13 cellular contexts compared by ENCODE assay signal in genomic region chr18:56083097-56083865, GRCh38.
DNase-seq lines count a peak whose midpoint lies in the region; ATAC-seq, FAIRE-seq and TF ChIP-seq lines count a peak whose summit lies in the region.
"Had no signal": no experiment of that assay in that cellular context is flagged by ENCODE, and none has a peak within 500 bp of the region (broad histone marks: within the 10 kb centered on the region; RNA-seq: fewer than 3 reads in every experiment).

No MANE protein-coding gene starts in this region.

- H2AFZ ChIP-seq in IMR-90 (replicated peaks; ENCODE audit: low read length, poor library complexity) (peak overlapping the region; percentile 74), astrocyte (ENCODE audit: low read depth, low read length) (peak overlapping the region; percentile 9), MM.1S (ENCODE audit: low read length) (no peak overlapping the region)

- peak overlapping the region; percentile 7; the same call in 1 of the 2 replicates for H3K56ac ChIP-seq in IMR-90 (ENCODE audit: extremely low read depth, insufficient read depth, low read length)

- TF ChIP-seq POLR2A in IMR-90 (IDR thresholded peaks at IDR 0.05; ENCODE audit: low read depth, low read length) = no peak

- CTCF ChIA-PET in IMR-90 (lab: Yijun Ruan, JAX) = interaction anchor here (0.5 kb wide), 1 partner anchor 62 kb away, joined by 9 read pairs; no protein-coding TSS in a partner anchor
- CTCF ChIA-PET in activated naive CD4-positive, alpha-beta T cell treated with anti-CD3 and anti-CD28 coated beads, Interleukin-2, amount 10 ng/mL, durations not matched to agents 7 days and 5 days (lab: Charles Lee) = no interaction called here

- H3K9me3 Mint-ChIP-seq in astrocyte (ENCODE audit: unreplicated experiment) = no peaks in the 10 kb centered on the region
- no peaks in the 10 kb centered on the region for H3K9me3 Mint-ChIP-seq in osteocyte (ENCODE audit: unreplicated experiment)
- H3K9me3 Mint-ChIP-seq in activated naive CD4-positive, alpha-beta T cell treated with anti-CD3 and anti-CD28 coated beads, Interleukin-2, amount 10 ng/mL, durations not matched to agents 7 days and 5 days = peaks cover 3% of the 10 kb centered on the region
- peaks cover 15% of the 10 kb centered on the region for H3K9me3 Mint-ChIP-seq in stimulated activated effector memory CD8-positive, alpha-beta T cell treated with anti-CD3 and anti-CD28 coated beads, Interleukin-12 subunit alpha, Interleukin-12 subunit beta, amount 100 ng/mL, for 72 hours

- H3K4me1 ChIP-seq in IMR-90 (ENCODE audit: control insufficient read depth, insufficient read depth, low read length) (peaks cover 11% of the 10 kb centered on the region), astrocyte (ENCODE audit: insufficient read depth, low read length) (peaks cover 9% of the 10 kb centered on the region), cardiac muscle cell (ENCODE audit: low read depth) (no peaks in the 10 kb centered on the region), MM.1S (ENCODE audit: low read length) (no peaks in the 10 kb centered on the region)

- H3K4me1 Mint-ChIP-seq in astrocyte (ENCODE audit: low read depth, unreplicated experiment) = peaks cover 11% of the 10 kb centered on the region
- H3K4me1 Mint-ChIP-seq in osteocyte (ENCODE audit: unreplicated experiment) = peaks cover 21% of the 10 kb centered on the region
- no peaks in the 10 kb centered on the region for H3K4me1 Mint-ChIP-seq in activated naive CD4-positive, alpha-beta T cell treated with anti-CD3 and anti-CD28 coated beads, Interleukin-2, amount 10 ng/mL, durations not matched to agents 7 days and 5 days
- H3K4me1 Mint-ChIP-seq in stimulated activated effector memory CD8-positive, alpha-beta T cell treated with anti-CD3 and anti-CD28 coated beads, Interleukin-12 subunit alpha, Interleukin-12 subunit beta, amount 100 ng/mL, for 72 hours = no peaks in the 10 kb centered on the region
- H3K4me1 Mint-ChIP-seq: CD4-positive, alpha-beta memory T cell; central memory CD8-positive, alpha-beta T cell had no signal

- H3F3A ChIP-seq in MM.1S (ENCODE audit: insufficient read depth, low read length) = no peaks in the 10 kb centered on the region

- H3K27ac ChIP-seq in IMR-90 (ENCODE audit: insufficient read depth, low read length) (peak overlapping the region; percentile 63; the same call in 1 of the 2 replicates), astrocyte (ENCODE audit: low read depth, low read length) (no peak overlapping the region), cardiac muscle cell (no peak overlapping the region), MM.1S (ENCODE audit: low read length) (no peak overlapping the region)

- BruUV-seq in IMR-90 (replicated peaks; lab: Mats Ljungman, UMichigan) = no TSS peak

- H3K36me3 ChIP-seq in IMR-90 (ENCODE audit: control insufficient read depth, insufficient read depth, low read length) (no peaks in the 10 kb centered on the region), astrocyte (ENCODE audit: insufficient read depth, low read length) (no peaks in the 10 kb centered on the region), cardiac muscle cell (no peaks in the 10 kb centered on the region), MM.1S (replicated peaks; ENCODE audit: insufficient read depth, low read length) (no peaks in the 10 kb centered on the region)

- H3K9ac ChIP-seq in IMR-90 (ENCODE audit: low read depth, low read length) = peak overlapping the region; percentile 1; the same call in 1 of the 2 replicates
- H3K9ac ChIP-seq in astrocyte (ENCODE audit: low read length) = no peak overlapping the region
- no peak overlapping the region for H3K9ac ChIP-seq in MM.1S (ENCODE audit: low read length)

- H2BK15ac ChIP-seq in IMR-90 (ENCODE audit: low read depth, low read length) = peak overlapping the region; percentile 91; the same call in 2 of the 3 replicates

- intact Hi-C loops in IMR-90 (cut with micrococcal nuclease) = loop anchor here (5.0 to 10.0 kb wide), 3 partner anchors 298 to 496 kb away; partner anchors contain the start of gene TCF4

- no peak overlapping the region for H3K4me3 ChIP-seq in IMR-90 (ENCODE audit: insufficient read depth, low read depth, low read length)
- no peak overlapping the region for H3K4me3 ChIP-seq in astrocyte (ENCODE audit: insufficient read depth, low read depth, low read length)
- H3K4me3 ChIP-seq in cardiac muscle cell = no peak overlapping the region
- H3K4me3 ChIP-seq in MM.1S (ENCODE audit: low read length) = no peak overlapping the region
- H3K4me3 ChIP-seq: GM12878 had no signal

- peak overlapping the region; percentile 98 for H2BK120ac ChIP-seq in IMR-90 (ENCODE audit: low read depth, low read length)

- 11% methylated on average over 3 of the region's 12 CpGs; no CpG with 5 or more reads in 1 of the 2 experiments for WGBS in IMR-90 (ENCODE audit: extremely low coverage in 2 of 2, insufficient read length in 1 of 2), 2 experiments

- peak; percentile 78 for ATAC-seq in IMR-90 (ENCODE audit: low read depth)
- ATAC-seq in stimulated activated effector memory CD8-positive, alpha-beta T cell treated with anti-CD3 and anti-CD28 coated beads, Interleukin-12 subunit alpha, Interleukin-12 subunit beta, amount 100 ng/mL, for 72 hours = no peak
- ATAC-seq: GM12878 had no signal

- peak overlapping the region; percentile 9 for H4K5ac ChIP-seq in IMR-90 (ENCODE audit: low read depth, low read length)

- peak; percentile 31; the same call in 1 of the 2 replicates for TF ChIP-seq CTCF in IMR-90 (conservative IDR thresholded peaks at IDR 0.05; ENCODE audit: low read depth, low read length)
- TF ChIP-seq CTCF in astrocyte (IDR thresholded peaks at IDR 0.05; ENCODE audit: insufficient read depth, low read depth, low read length) = no peak
- peak; percentile 32 for TF ChIP-seq CTCF in cardiac muscle cell (IDR thresholded peaks at IDR 0.05; ENCODE audit: low read depth, low read length)
- peak; percentile 11 for TF ChIP-seq CTCF in osteocyte (IDR thresholded peaks at IDR 0.05)
- TF ChIP-seq CTCF in MM.1S (IDR thresholded peaks at IDR 0.05; ENCODE audit: low read length) = no peak

- DNase-seq in IMR-90 (peak; percentile 92), astrocyte (ENCODE audit: low read depth) (peak; percentile 74), cardiac muscle cell (ENCODE audit: low read depth in 1 of 2, low spot score in 1 of 2) (peak in 1 of 2 donors; percentile 88), osteocyte (ENCODE audit: extremely low spot score, unreplicated experiment) (no peak), MM.1S (no peak), medulla oblongata (ENCODE audit: extremely low spot score) (no peak)
- DNase-seq in activated naive CD4-positive, alpha-beta T cell treated with anti-CD3 and anti-CD28 coated beads, Interleukin-2, amount 10 ng/mL, durations not matched to agents 7 days and 5 days = no peak
- DNase-seq in stimulated activated effector memory CD8-positive, alpha-beta T cell treated with anti-CD3 and anti-CD28 coated beads, Interleukin-12 subunit alpha, Interleukin-12 subunit beta, amount 100 ng/mL, for 72 hours (ENCODE audit: low spot score in 2 of 2) = no peak
- DNase-seq: activated CD8-positive, alpha-beta memory T cell treated with anti-CD3 and anti-CD28 coated beads, Interleukin-2, amount 50 U/mL, for 4 hours; CD4-positive, alpha-beta memory T cell had no signal

- H2BK20ac ChIP-seq in IMR-90 (ENCODE audit: low read depth, low read length) = peak overlapping the region; percentile 96

- H3K27ac Mint-ChIP-seq in astrocyte (ENCODE audit: unreplicated experiment) (no peak overlapping the region), osteocyte (ENCODE audit: unreplicated experiment) (no peak overlapping the region)
- no peak overlapping the region for H3K27ac Mint-ChIP-seq in activated naive CD4-positive, alpha-beta T cell treated with anti-CD3 and anti-CD28 coated beads, Interleukin-2, amount 10 ng/mL, durations not matched to agents 7 days and 5 days
- no peak overlapping the region for H3K27ac Mint-ChIP-seq in stimulated activated effector memory CD8-positive, alpha-beta T cell treated with anti-CD3 and anti-CD28 coated beads, Interleukin-12 subunit alpha, Interleukin-12 subunit beta, amount 100 ng/mL, for 72 hours
- H3K27ac Mint-ChIP-seq: CD4-positive, alpha-beta memory T cell; T-helper 1 cell treated with Interleukin-12 subunit alpha and Interleukin-12 subunit beta and Interleukin-4 antibody, amounts not matched to agents 30 μg/mL and 1 μg/mL, for 36 hours had no signal

- H4K8ac ChIP-seq in IMR-90 (ENCODE audit: low read depth in 2 of 2, low read length in 2 of 2) = peak overlapping the region; percentile 24 to 95

- in situ Hi-C loops in IMR-90 (cut with MboI; ENCODE audit: low sequenced_read_pairs) = no loop called here

- no peaks in the 10 kb centered on the region for H3K27me3 Mint-ChIP-seq in astrocyte (ENCODE audit: low read depth, unreplicated experiment)
- no peaks in the 10 kb centered on the region for H3K27me3 Mint-ChIP-seq in osteocyte (ENCODE audit: unreplicated experiment)
- no peaks in the 10 kb centered on the region for H3K27me3 Mint-ChIP-seq in activated naive CD4-positive, alpha-beta T cell treated with anti-CD3 and anti-CD28 coated beads, Interleukin-2, amount 10 ng/mL, durations not matched to agents 7 days and 5 days
- H3K27me3 Mint-ChIP-seq: CD4-positive, alpha-beta memory T cell; central memory CD8-positive, alpha-beta T cell had no signal

- peak overlapping the region; percentile 91 for H3K23ac ChIP-seq in IMR-90 (ENCODE audit: low read depth, low read length)

- peak overlapping the region; percentile 91 for H3K18ac ChIP-seq in IMR-90 (ENCODE audit: low read depth, low read length)

- no peaks in the 10 kb centered on the region for H3K36me3 Mint-ChIP-seq in astrocyte (ENCODE audit: low read depth, unreplicated experiment)
- H3K36me3 Mint-ChIP-seq in osteocyte (ENCODE audit: unreplicated experiment) = no peaks in the 10 kb centered on the region
- H3K36me3 Mint-ChIP-seq in activated naive CD4-positive, alpha-beta T cell treated with anti-CD3 and anti-CD28 coated beads, Interleukin-2, amount 10 ng/mL, durations not matched to agents 7 days and 5 days = no peaks in the 10 kb centered on the region
- H3K36me3 Mint-ChIP-seq in stimulated activated effector memory CD8-positive, alpha-beta T cell treated with anti-CD3 and anti-CD28 coated beads, Interleukin-12 subunit alpha, Interleukin-12 subunit beta, amount 100 ng/mL, for 72 hours = no peaks in the 10 kb centered on the region
- H3K36me3 Mint-ChIP-seq: CD4-positive, alpha-beta memory T cell had no signal

- peak overlapping the region; percentile 59 for H2AK9ac ChIP-seq in IMR-90 (replicated peaks; ENCODE audit: low read depth, low read length, poor library complexity)

- 0 out of 2 replicates have a peak, but pooled peaks have one; percentile 14 for TF ChIP-seq RAD21 in IMR-90 (IDR thresholded peaks at IDR 0.05; ENCODE audit: low read length)

- H4K91ac ChIP-seq in IMR-90 (ENCODE audit: insufficient read depth, low read depth, low read length) = peak overlapping the region; percentile 88

- H3K4me2 ChIP-seq in IMR-90 (ENCODE audit: low read depth, low read length) = peak overlapping the region; percentile 1; the same call in 1 of the 2 replicates
- H3K4me2 ChIP-seq in astrocyte (ENCODE audit: low read length) = no peak overlapping the region
- no peak overlapping the region for H3K4me2 ChIP-seq in MM.1S (ENCODE audit: low read depth, low read length)

- H3K27me3 ChIP-seq in IMR-90 (ENCODE audit: control insufficient read depth, insufficient read depth, low read length) (no peaks in the 10 kb centered on the region), astrocyte (ENCODE audit: insufficient read depth, low read length) (no peaks in the 10 kb centered on the region), cardiac muscle cell (no peaks in the 10 kb centered on the region), MM.1S (replicated peaks; ENCODE audit: insufficient read depth, low read length) (no peaks in the 10 kb centered on the region)

- H3K9me2 ChIP-seq in MM.1S (replicated peaks; ENCODE audit: insufficient read depth, low read length) = no peaks in the 10 kb centered on the region

- H3K9me3 ChIP-seq in IMR-90 (ENCODE audit: control insufficient read depth, insufficient read depth, low read length) = no peaks in the 10 kb centered on the region
- no peaks in the 10 kb centered on the region for H3K9me3 ChIP-seq in astrocyte (ENCODE audit: insufficient read depth, low read depth, low read length)
- H3K9me3 ChIP-seq in cardiac muscle cell (ENCODE audit: low read depth) = no peaks in the 10 kb centered on the region
- H3K9me3 ChIP-seq in MM.1S (replicated peaks; ENCODE audit: insufficient read depth, low read length) = no peaks in the 10 kb centered on the region

- H2BK5ac ChIP-seq in IMR-90 (ENCODE audit: low read depth, low read length, poor library complexity, severe bottlenecking) = peak overlapping the region; percentile 66

- H3K9me1 ChIP-seq in IMR-90 (ENCODE audit: insufficient read depth, low read length) = peaks cover 8% of the 10 kb centered on the region

- H3K4me3 Mint-ChIP-seq in astrocyte (ENCODE audit: unreplicated experiment) (no peak overlapping the region), osteocyte (ENCODE audit: unreplicated experiment) (no peak overlapping the region)
- H3K4me3 Mint-ChIP-seq in activated naive CD4-positive, alpha-beta T cell treated with anti-CD3 and anti-CD28 coated beads, Interleukin-2, amount 10 ng/mL, durations not matched to agents 7 days and 5 days = no peak overlapping the region
- H3K4me3 Mint-ChIP-seq in stimulated activated effector memory CD8-positive, alpha-beta T cell treated with anti-CD3 and anti-CD28 coated beads, Interleukin-12 subunit alpha, Interleukin-12 subunit beta, amount 100 ng/mL, for 72 hours = no peak overlapping the region
- H3K4me3 Mint-ChIP-seq: CD4-positive, alpha-beta memory T cell; central memory CD8-positive, alpha-beta T cell; T-helper 1 cell treated with Interleukin-12 subunit alpha and Interleukin-12 subunit beta and Interleukin-4 antibody, amounts not matched to agents 30 μg/mL and 1 μg/mL, for 36 hours had no signal

- H3K79me2 ChIP-seq in astrocyte (ENCODE audit: insufficient read depth, low read length) = no peaks in the 10 kb centered on the region
- H3K79me2 ChIP-seq in MM.1S (ENCODE audit: low read length) = no peaks in the 10 kb centered on the region

- H4K20me1 ChIP-seq in IMR-90 (ENCODE audit: insufficient read depth, low read length) (no peaks in the 10 kb centered on the region), astrocyte (ENCODE audit: insufficient read depth, low read length) (no peaks in the 10 kb centered on the region), MM.1S (ENCODE audit: insufficient read depth, low read length) (no peaks in the 10 kb centered on the region)

- POLR2A ChIA-PET in IMR-90 (lab: Charles Lee; ENCODE audit: unreplicated experiment) = no interaction called here

- peak overlapping the region; percentile 5; the same call in 1 of the 2 replicates for H2AK5ac ChIP-seq in IMR-90 (ENCODE audit: low read depth, low read length)

- no peak for FAIRE-seq in astrocyte (lab: Jason Lieb, UNC)
- FAIRE-seq: GM12878 had no signal

- dilution Hi-C loops in IMR-90 (cut with HindIII; ENCODE audit: low sequenced_read_pairs, unreplicated experiment) = no loop called here

- peak overlapping the region; percentile 93 for H3K14ac ChIP-seq in IMR-90 (replicated peaks; ENCODE audit: low read depth, low read length)

- peaks cover 0 to 3% of the 10 kb centered on the region in 2 experiments; a peak in 2 of 4 replicates for H3K79me1 ChIP-seq in IMR-90 (ENCODE audit: low read depth in 1 of 2, low read length in 2 of 2)

- H3K4ac ChIP-seq in IMR-90 (ENCODE audit: low read depth, low read length) = peak overlapping the region; percentile 97

Comparison
In these comparisons a context has a peak if more than half of its experiments do, and no peak if none do; other contexts are left out.
1. DNase-seq: peak in IMR-90 (single experiment) and astrocyte (single experiment); none in osteocyte (single experiment), MM.1S (single experiment), medulla oblongata (single experiment), activated naive CD4-positive, alpha-beta T cell treated with anti-CD3 and anti-CD28 coated beads, Interleukin-2, amount 10 ng/mL, durations not matched to agents 7 days and 5 days (single experiment) and stimulated activated effector memory CD8-positive, alpha-beta T cell treated with anti-CD3 and anti-CD28 coated beads, Interleukin-12 subunit alpha, Interleukin-12 subunit beta, amount 100 ng/mL, for 72 hours (0 of 2).
2. CTCF ChIP-seq: peak in IMR-90 (single experiment), cardiac muscle cell (single experiment) and osteocyte (single experiment); none in astrocyte (single experiment) and MM.1S (single experiment).